Comparison of ENCODE assay signal across 1 cellular context in the genomic region with DNA sequence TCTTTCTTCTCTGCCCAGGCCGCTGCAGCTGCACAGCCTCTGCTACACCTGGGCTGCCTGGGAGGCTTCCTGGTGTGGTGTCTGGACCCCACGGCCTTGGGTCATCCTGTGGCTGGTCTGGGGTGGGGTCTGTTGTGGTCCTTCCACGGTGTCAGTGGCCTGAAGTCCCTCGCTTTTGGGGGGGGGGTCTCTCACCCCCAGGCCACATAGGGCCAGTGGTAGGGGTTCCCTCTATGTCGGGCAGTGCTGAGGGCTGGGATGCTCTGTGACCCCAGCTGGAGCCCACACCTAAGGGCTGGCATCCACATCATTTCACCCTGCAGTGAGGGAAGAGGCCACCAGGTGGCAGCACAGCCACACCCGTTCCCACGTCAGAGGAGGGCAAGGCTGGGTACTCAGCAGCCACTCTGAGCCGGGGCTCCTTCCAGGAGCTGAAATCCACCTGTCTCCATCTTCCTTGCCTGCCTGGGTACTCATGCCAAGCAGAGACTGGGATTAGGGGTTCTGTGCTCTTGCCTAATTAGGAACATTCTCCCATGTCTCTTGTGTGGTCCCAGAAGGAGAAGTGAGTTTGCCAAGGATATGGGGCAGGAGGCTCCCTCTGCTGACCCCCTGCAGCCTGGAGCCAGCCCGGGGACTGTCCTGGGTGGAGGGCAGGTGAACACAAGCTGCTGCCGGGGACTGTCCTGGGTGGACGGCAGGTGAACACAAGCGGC.
TF ChIP-seq lines count a peak whose summit lies in the region.

No MANE protein-coding gene starts in this region.

TF ChIP-seq in HCT116, 20 proteins besides CTCF, POLR2A, EP300 and RAD21:
- TF ChIP-seq EGR1 (IDR thresholded peaks at IDR 0.05; ENCODE audit: low read depth) (no peak), POLR2AphosphoS5 (IDR thresholded peaks at IDR 0.05; ENCODE audit: low read depth, low read length) (no peak), ELF1 (IDR thresholded peaks at IDR 0.05; ENCODE audit: borderline replicate concordance, low read depth) (no peak), SRF (IDR thresholded peaks at IDR 0.05; ENCODE audit: low read depth) (no peak)
- TF ChIP-seq, protein P1, sequence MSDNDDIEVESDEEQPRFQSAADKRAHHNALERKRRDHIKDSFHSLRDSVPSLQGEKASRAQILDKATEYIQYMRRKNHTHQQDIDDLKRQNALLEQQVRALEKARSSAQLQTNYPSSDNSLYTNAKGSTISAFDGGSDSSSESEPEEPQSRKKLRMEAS (IDR thresholded peaks at IDR 0.05): no peak
- TF ChIP-seq, protein P2, sequence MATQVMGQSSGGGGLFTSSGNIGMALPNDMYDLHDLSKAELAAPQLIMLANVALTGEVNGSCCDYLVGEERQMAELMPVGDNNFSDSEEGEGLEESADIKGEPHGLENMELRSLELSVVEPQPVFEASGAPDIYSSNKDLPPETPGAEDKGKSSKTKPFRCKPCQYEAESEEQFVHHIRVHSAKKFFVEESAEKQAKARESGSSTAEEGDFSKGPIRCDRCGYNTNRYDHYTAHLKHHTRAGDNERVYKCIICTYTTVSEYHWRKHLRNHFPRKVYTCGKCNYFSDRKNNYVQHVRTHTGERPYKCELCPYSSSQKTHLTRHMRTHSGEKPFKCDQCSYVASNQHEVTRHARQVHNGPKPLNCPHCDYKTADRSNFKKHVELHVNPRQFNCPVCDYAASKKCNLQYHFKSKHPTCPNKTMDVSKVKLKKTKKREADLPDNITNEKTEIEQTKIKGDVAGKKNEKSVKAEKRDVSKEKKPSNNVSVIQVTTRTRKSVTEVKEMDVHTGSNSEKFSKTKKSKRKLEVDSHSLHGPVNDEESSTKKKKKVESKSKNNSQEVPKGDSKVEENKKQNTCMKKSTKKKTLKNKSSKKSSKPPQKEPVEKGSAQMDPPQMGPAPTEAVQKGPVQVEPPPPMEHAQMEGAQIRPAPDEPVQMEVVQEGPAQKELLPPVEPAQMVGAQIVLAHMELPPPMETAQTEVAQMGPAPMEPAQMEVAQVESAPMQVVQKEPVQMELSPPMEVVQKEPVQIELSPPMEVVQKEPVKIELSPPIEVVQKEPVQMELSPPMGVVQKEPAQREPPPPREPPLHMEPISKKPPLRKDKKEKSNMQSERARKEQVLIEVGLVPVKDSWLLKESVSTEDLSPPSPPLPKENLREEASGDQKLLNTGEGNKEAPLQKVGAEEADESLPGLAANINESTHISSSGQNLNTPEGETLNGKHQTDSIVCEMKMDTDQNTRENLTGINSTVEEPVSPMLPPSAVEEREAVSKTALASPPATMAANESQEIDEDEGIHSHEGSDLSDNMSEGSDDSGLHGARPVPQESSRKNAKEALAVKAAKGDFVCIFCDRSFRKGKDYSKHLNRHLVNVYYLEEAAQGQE (IDR thresholded peaks at IDR 0.05; ENCODE audit: low read depth): no peak
